In the genomic region with DNA sequence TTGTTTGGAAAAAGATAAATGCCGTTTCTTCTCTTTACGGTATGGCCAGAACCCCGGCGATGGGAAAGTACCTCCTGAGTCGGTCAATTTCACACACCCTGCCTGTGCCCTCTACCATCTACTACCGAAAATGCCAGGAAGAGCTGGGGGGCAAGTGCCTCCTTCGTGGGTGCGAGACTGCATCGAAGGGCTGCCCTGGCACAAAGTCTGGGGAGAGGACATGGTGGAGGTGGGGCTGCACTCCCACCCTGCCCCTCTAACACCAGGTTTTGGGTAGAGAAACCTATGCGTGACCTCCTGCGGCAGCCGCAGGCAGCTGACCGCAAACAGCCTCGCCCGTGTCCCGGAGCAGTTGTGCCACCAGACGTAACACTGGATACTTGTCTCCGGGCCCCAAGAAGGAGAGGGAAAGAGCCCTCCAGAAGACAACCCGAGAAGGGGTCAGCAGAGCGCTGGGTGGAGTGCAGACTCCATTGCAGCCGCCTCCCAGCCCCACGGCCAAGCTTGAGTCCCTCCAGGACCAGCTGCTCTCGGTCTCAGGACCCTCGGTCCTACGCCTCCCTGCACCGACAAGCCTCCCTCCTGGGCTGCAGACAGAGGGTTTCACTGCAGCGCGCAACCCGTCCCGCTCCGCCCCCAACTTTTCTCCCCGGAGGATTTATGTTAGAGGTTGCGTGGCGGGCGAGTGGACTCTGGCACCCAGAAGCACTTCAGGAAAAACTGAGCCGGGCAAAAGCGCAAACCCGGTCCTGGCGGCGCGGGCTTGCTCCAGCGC, we compare ENCODE assay signal across 7 cellular contexts.
DNase-seq lines count a peak whose midpoint lies in the region; ATAC-seq lines count a peak whose summit lies in the region.

No MANE protein-coding gene starts in this region.

- no peak for ATAC-seq in activated naive CD8-positive, alpha-beta T cell treated with anti-CD3 and anti-CD28 coated beads, Interleukin-2, amount 50 U/mL, for 24 hours
- peak; percentile 5 for ATAC-seq in stimulated activated effector memory CD8-positive, alpha-beta T cell treated with anti-CD3 and anti-CD28 coated beads, Interleukin-12 subunit alpha, Interleukin-12 subunit beta, amount 100 ng/mL, for 72 hours
- no peak for ATAC-seq in GM21447 (IDR thresholded peaks at IDR 0.05; ENCODE audit: unreplicated experiment)

- peaks cover 18% of the 10 kb centered on the region for H3K4me1 Mint-ChIP-seq in activated naive CD8-positive, alpha-beta T cell treated with anti-CD3 and anti-CD28 coated beads, Interleukin-2, amount 50 U/mL, for 24 hours
- peaks cover 30% of the 10 kb centered on the region for H3K4me1 Mint-ChIP-seq in stimulated activated effector memory CD8-positive, alpha-beta T cell treated with anti-CD3 and anti-CD28 coated beads, Interleukin-12 subunit alpha, Interleukin-12 subunit beta, amount 100 ng/mL, for 72 hours

- H3K27ac Mint-ChIP-seq in activated naive CD8-positive, alpha-beta T cell treated with anti-CD3 and anti-CD28 coated beads, Interleukin-2, amount 50 U/mL, for 24 hours: peak overlapping the region; percentile 43
- no peak overlapping the region for H3K27ac Mint-ChIP-seq in stimulated activated effector memory CD8-positive, alpha-beta T cell treated with anti-CD3 and anti-CD28 coated beads, Interleukin-12 subunit alpha, Interleukin-12 subunit beta, amount 100 ng/mL, for 72 hours

- H3K27me3 Mint-ChIP-seq in activated naive CD8-positive, alpha-beta T cell treated with anti-CD3 and anti-CD28 coated beads, Interleukin-2, amount 50 U/mL, for 24 hours: peaks cover 78% of the 10 kb centered on the region

- DNase-seq in HuH-7 (ENCODE audit: low spot score): peak; percentile 63
- no peak for DNase-seq in activated naive CD8-positive, alpha-beta T cell treated with anti-CD3 and anti-CD28 coated beads, Interleukin-2, amount 50 U/mL, for 24 hours
- DNase-seq in iPS-NIHi7 (ENCODE audit: extremely low spot score): peak; percentile 30
- DNase-seq in stimulated activated effector memory CD8-positive, alpha-beta T cell treated with anti-CD3 and anti-CD28 coated beads, Interleukin-12 subunit alpha, Interleukin-12 subunit beta, amount 100 ng/mL, for 72 hours (ENCODE audit: low spot score in 2 of 2): no peak
- no peak for DNase-seq in DMS153 (lab: John Stamatoyannopoulos, UW)
- no peak for DNase-seq in stimulated activated CD4-positive, alpha-beta T cell treated with anti-CD3 and anti-CD28 coated beads, Interleukin-12 subunit alpha, Interleukin-12 subunit beta, amount 100 ng/mL, for 4 hours

- H3K36me3 Mint-ChIP-seq in activated naive CD8-positive, alpha-beta T cell treated with anti-CD3 and anti-CD28 coated beads, Interleukin-2, amount 50 U/mL, for 24 hours (ENCODE audit: low read depth): no peaks in the 10 kb centered on the region
- H3K36me3 Mint-ChIP-seq in stimulated activated effector memory CD8-positive, alpha-beta T cell treated with anti-CD3 and anti-CD28 coated beads, Interleukin-12 subunit alpha, Interleukin-12 subunit beta, amount 100 ng/mL, for 72 hours: no peaks in the 10 kb centered on the region

- no peaks in the 10 kb centered on the region for H3K9me3 Mint-ChIP-seq in activated naive CD8-positive, alpha-beta T cell treated with anti-CD3 and anti-CD28 coated beads, Interleukin-2, amount 50 U/mL, for 24 hours
- no peaks in the 10 kb centered on the region for H3K9me3 Mint-ChIP-seq in stimulated activated effector memory CD8-positive, alpha-beta T cell treated with anti-CD3 and anti-CD28 coated beads, Interleukin-12 subunit alpha, Interleukin-12 subunit beta, amount 100 ng/mL, for 72 hours

- H3K4me3 Mint-ChIP-seq in activated naive CD8-positive, alpha-beta T cell treated with anti-CD3 and anti-CD28 coated beads, Interleukin-2, amount 50 U/mL, for 24 hours: peak overlapping the region; percentile 63
- peak overlapping the region; percentile 47 for H3K4me3 Mint-ChIP-seq in stimulated activated effector memory CD8-positive, alpha-beta T cell treated with anti-CD3 and anti-CD28 coated beads, Interleukin-12 subunit alpha, Interleukin-12 subunit beta, amount 100 ng/mL, for 72 hours

Comparison
In these comparisons a context has a peak if more than half of its experiments do, and no peak if none do; other contexts are left out.
1. DNase-seq: peak in HuH-7 (single experiment) and iPS-NIHi7 (single experiment); none in activated naive CD8-positive, alpha-beta T cell treated with anti-CD3 and anti-CD28 coated beads, Interleukin-2, amount 50 U/mL, for 24 hours (single experiment), stimulated activated effector memory CD8-positive, alpha-beta T cell treated with anti-CD3 and anti-CD28 coated beads, Interleukin-12 subunit alpha, Interleukin-12 subunit beta, amount 100 ng/mL, for 72 hours (0 of 2), DMS153 (single experiment) and stimulated activated CD4-positive, alpha-beta T cell treated with anti-CD3 and anti-CD28 coated beads, Interleukin-12 subunit alpha, Interleukin-12 subunit beta, amount 100 ng/mL, for 4 hours (single experiment).